Comparison of ENCODE assay signal across 2 cellular contexts in the genomic region with DNA sequence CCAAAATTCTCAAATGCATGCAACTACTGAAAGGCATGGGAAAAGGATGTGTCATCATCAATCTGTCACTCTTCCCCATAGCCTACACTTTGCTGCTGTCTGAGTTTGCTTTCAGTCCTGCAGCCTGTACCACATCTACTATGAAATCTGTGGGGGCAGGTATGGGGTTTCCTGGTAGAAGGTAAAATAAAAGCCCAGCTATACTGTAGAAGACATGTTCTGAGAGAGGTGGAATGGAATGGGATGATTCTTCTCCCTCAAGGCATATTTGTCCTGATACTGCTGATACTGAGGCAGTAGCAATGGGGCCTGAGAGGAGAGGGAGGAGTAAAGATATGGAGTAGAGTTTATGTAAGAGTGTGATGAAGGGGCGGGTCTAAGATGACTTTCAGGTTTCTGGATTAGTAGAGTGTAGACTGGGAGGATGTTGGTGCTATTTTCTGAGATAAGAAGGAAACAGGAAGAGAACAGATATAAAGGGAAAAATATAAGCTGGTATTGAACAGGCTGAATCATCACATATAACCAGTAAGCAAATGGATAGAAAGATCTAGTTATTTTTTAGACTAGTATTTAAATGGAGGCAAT.
A peak's percentile ranks its signal among the peaks of the same experiment; 100 is the strongest.
TF ChIP-seq lines count a peak whose summit lies in the region.

No MANE protein-coding gene starts in this region.

TF ChIP-seq in GM23338, 12 proteins besides CTCF, POLR2A, EP300 and RAD21 (continues in another document):
- TF ChIP-seq, protein P1, sequence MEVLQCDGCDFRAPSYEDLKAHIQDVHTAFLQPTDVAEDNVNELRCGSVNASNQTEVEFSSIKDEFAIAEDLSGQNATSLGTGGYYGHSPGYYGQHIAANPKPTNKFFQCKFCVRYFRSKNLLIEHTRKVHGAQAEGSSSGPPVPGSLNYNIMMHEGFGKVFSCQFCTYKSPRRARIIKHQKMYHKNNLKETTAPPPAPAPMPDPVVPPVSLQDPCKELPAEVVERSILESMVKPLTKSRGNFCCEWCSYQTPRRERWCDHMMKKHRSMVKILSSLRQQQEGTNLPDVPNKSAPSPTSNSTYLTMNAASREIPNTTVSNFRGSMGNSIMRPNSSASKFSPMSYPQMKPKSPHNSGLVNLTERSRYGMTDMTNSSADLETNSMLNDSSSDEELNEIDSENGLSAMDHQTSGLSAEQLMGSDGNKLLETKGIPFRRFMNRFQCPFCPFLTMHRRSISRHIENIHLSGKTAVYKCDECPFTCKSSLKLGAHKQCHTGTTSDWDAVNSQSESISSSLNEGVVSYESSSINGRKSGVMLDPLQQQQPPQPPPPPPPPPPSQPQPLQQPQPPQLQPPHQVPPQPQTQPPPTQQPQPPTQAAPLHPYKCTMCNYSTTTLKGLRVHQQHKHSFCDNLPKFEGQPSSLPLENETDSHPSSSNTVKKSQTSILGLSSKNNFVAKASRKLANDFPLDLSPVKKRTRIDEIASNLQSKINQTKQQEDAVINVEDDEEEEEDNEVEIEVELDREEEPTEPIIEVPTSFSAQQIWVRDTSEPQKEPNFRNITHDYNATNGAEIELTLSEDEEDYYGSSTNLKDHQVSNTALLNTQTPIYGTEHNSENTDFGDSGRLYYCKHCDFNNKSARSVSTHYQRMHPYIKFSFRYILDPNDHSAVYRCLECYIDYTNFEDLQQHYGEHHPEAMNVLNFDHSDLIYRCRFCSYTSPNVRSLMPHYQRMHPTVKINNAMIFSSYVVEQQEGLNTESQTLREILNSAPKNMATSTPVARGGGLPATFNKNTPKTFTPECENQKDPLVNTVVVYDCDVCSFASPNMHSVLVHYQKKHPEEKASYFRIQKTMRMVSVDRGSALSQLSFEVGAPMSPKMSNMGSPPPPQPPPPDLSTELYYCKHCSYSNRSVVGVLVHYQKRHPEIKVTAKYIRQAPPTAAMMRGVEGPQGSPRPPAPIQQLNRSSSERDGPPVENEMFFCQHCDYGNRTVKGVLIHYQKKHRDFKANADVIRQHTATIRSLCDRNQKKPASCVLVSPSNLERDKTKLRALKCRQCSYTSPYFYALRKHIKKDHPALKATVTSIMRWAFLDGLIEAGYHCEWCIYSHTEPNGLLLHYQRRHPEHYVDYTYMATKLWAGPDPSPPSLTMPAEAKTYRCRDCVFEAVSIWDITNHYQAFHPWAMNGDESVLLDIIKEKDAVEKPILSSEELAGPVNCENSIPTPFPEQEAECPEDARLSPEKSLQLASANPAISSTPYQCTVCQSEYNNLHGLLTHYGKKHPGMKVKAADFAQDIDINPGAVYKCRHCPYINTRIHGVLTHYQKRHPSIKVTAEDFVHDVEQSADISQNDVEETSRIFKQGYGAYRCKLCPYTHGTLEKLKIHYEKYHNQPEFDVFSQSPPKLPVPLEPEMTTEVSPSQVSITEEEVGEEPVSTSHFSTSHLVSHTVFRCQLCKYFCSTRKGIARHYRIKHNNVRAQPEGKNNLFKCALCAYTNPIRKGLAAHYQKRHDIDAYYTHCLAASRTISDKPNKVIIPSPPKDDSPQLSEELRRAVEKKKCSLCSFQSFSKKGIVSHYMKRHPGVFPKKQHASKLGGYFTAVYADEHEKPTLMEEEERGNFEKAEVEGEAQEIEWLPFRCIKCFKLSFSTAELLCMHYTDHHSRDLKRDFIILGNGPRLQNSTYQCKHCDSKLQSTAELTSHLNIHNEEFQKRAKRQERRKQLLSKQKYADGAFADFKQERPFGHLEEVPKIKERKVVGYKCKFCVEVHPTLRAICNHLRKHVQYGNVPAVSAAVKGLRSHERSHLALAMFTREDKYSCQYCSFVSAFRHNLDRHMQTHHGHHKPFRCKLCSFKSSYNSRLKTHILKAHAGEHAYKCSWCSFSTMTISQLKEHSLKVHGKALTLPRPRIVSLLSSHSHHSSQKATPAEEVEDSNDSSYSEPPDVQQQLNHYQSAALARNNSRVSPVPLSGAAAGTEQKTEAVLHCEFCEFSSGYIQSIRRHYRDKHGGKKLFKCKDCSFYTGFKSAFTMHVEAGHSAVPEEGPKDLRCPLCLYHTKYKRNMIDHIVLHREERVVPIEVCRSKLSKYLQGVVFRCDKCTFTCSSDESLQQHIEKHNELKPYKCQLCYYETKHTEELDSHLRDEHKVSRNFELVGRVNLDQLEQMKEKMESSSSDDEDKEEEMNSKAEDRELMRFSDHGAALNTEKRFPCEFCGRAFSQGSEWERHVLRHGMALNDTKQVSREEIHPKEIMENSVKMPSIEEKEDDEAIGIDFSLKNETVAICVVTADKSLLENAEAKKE (CRISPR knock-in tag; IDR thresholded peaks at IDR 0.05) = no peak
- TF ChIP-seq, protein P2, sequence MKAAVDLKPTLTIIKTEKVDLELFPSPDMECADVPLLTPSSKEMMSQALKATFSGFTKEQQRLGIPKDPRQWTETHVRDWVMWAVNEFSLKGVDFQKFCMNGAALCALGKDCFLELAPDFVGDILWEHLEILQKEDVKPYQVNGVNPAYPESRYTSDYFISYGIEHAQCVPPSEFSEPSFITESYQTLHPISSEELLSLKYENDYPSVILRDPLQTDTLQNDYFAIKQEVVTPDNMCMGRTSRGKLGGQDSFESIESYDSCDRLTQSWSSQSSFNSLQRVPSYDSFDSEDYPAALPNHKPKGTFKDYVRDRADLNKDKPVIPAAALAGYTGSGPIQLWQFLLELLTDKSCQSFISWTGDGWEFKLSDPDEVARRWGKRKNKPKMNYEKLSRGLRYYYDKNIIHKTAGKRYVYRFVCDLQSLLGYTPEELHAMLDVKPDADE (IDR thresholded peaks at IDR 0.05) = no peak
- TF ChIP-seq NANOG (IDR thresholded peaks at IDR 0.05; ENCODE audit: borderline replicate concordance) = no peak
- no peak for TF ChIP-seq EZH2 (IDR thresholded peaks at IDR 0.05; ENCODE audit: low read depth, unreplicated experiment)
- TF ChIP-seq CREB1 (CRISPR knock-in tag; IDR thresholded peaks at IDR 0.05; ENCODE audit: low read depth) = no peak
- TF ChIP-seq ZNF114 (CRISPR knock-in tag; IDR thresholded peaks at IDR 0.05) = no peak
- TF ChIP-seq STAT1 (IDR thresholded peaks at IDR 0.05; ENCODE audit: unreplicated experiment) = no peak
- no peak for TF ChIP-seq JUNB (IDR thresholded peaks at IDR 0.05; ENCODE audit: unreplicated experiment)
- no peak for TF ChIP-seq EZH2phosphoT487 (IDR thresholded peaks at IDR 0.05; ENCODE audit: unreplicated experiment)
- no peak for TF ChIP-seq ZNF331 (CRISPR knock-in tag; IDR thresholded peaks at IDR 0.05; ENCODE audit: low read depth)
- no peak for TF ChIP-seq POLR2AphosphoS5 (IDR thresholded peaks at IDR 0.05; ENCODE audit: low read depth)

TF ChIP-seq in K562, 482 proteins besides CTCF, POLR2A, EP300 and RAD21:
- no peak for TF ChIP-seq NR2C2 (CRISPR knock-in tag; IDR thresholded peaks at IDR 0.05)
- no peak for TF ChIP-seq NR2C2 (tag; IDR thresholded peaks at IDR 0.05)
- peak; percentile 25; the same call in 1 of the 2 replicates for TF ChIP-seq ARID1B (IDR thresholded peaks at IDR 0.05)
- no peak for TF ChIP-seq ZBTB17 (CRISPR knock-in tag; IDR thresholded peaks at IDR 0.05)
- no peak for TF ChIP-seq E2F3 (CRISPR knock-in tag; IDR thresholded peaks at IDR 0.05)
- TF ChIP-seq, protein P3, sequence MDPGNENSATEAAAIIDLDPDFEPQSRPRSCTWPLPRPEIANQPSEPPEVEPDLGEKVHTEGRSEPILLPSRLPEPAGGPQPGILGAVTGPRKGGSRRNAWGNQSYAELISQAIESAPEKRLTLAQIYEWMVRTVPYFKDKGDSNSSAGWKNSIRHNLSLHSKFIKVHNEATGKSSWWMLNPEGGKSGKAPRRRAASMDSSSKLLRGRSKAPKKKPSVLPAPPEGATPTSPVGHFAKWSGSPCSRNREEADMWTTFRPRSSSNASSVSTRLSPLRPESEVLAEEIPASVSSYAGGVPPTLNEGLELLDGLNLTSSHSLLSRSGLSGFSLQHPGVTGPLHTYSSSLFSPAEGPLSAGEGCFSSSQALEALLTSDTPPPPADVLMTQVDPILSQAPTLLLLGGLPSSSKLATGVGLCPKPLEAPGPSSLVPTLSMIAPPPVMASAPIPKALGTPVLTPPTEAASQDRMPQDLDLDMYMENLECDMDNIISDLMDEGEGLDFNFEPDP (CRISPR knock-in tag; IDR thresholded peaks at IDR 0.05) = no peak
- no peak for TF ChIP-seq ZNF79 (CRISPR knock-in tag; IDR thresholded peaks at IDR 0.05; ENCODE audit: low read depth)
- peak; percentile 30 for TF ChIP-seq MAFG (tag; conservative IDR thresholded peaks at IDR 0.05)
- peak; percentile 38 for TF ChIP-seq C11orf30 (IDR thresholded peaks at IDR 0.05; ENCODE audit: low read depth)
- TF ChIP-seq YY1 (IDR thresholded peaks at IDR 0.05; ENCODE audit: borderline replicate concordance in 1 of 3, control insufficient read depth in 1 of 3, extremely low read depth in 1 of 3, insufficient read depth in 3 of 3, insufficient read length in 1 of 3, insufficient replicate concordance in 2 of 3, low read depth in 1 of 3, low read length in 2 of 3) = no peak
- peak; percentile 67; the same call in 1 of the 2 replicates for TF ChIP-seq EHMT2 (IDR thresholded peaks at IDR 0.05)
- TF ChIP-seq, protein P4, sequence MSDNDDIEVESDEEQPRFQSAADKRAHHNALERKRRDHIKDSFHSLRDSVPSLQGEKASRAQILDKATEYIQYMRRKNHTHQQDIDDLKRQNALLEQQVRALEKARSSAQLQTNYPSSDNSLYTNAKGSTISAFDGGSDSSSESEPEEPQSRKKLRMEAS (CRISPR knock-in tag; IDR thresholded peaks at IDR 0.05) = no peak
- peak; percentile 60 for TF ChIP-seq ZNF316 (IDR thresholded peaks at IDR 0.05)
- no peak for TF ChIP-seq NFRKB (IDR thresholded peaks at IDR 0.05; ENCODE audit: low read depth)
